In the genomic region with DNA sequence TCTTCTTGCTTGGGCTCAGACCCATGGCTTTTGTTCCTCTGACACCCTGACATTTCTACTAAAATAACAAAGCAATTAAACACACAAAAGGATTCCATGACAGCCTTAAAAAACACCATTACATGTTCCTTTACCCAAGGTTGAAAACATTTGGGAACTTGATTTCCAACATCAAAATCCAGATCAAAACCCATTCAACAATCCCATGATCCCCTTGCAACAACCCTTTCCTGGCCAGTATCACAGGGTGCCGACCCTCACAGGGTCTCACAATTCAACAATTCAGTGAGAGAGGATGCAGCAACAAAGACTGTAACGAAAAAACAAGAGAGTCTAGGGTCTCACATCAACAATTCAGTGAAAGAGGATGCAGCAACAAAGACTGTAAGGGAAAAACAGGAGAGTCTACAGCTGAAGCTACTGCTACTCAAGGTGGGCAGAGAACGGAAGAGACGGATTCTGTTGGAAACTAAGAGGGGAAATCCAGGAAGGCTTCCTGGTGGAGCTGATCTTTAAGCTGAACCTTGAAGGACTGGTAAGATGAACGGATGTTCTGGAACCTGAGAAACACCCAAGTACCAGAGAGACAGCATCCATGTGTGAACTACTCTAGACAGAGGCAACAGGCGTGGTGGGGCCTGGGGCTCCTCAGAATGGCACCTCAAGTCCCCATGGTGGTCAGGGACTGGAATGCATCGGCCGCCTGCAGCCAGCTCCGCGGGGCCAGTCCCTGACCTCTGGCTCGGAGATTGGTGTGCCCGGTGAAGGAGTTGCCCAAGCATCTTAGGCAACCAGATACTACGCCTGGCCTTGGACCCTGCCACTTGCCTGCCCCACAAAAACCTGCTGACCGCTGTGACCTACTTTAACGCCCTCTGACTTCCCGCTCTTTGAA, we compare ENCODE assay signal across 8 cellular contexts. TPM values are rescaled to one million over a fixed set of nuclear protein-coding genes. Genes with fewer than 3 reads are reported as not detected.
DNase-seq lines count a peak whose midpoint lies in the region; ATAC-seq, FAIRE-seq and TF ChIP-seq lines count a peak whose summit lies in the region.

No MANE protein-coding gene starts in this region.

- H2AK5ac ChIP-seq in H1 (ENCODE audit: low read depth, low read length): 0 out of 2 replicates have a peak overlapping the region, but pooled peaks have one; percentile 1

- H3K9me3 Mint-ChIP-seq in neural progenitor cell: no peaks in the 10 kb centered on the region

- H2AFZ ChIP-seq in H1 (ENCODE audit: low read length) (no peak overlapping the region), neural progenitor cell (replicated peaks) (no peak overlapping the region)

- H2BK15ac ChIP-seq in H1 (ENCODE audit: low read length): peak overlapping the region; percentile 25; the same call in 1 of the 2 replicates

- H3K27me3 Mint-ChIP-seq in neural progenitor cell (ENCODE audit: insufficient read depth, low read depth): peaks cover 9% of the 10 kb centered on the region

- peak overlapping the region; percentile 95 for H2BK12ac ChIP-seq in H1 (ENCODE audit: low read depth, low read length)

- H3K36me3 Mint-ChIP-seq in neural progenitor cell: no peaks in the 10 kb centered on the region

- ATAC-seq in GM19324 (IDR thresholded peaks at IDR 0.05; ENCODE audit: low FRiP score, unreplicated experiment) (peak; percentile 4), GM21717 (IDR thresholded peaks at IDR 0.05; ENCODE audit: unreplicated experiment) (no peak), HG03432 (IDR thresholded peaks at IDR 0.05; ENCODE audit: unreplicated experiment) (no peak)

- CTCF ChIA-PET in H1 (lab: Charles Lee; ENCODE audit: partially characterized antibody): interaction anchor here (0.9 to 7.2 kb wide), 25 partner anchors 8 to 883 kb away, joined by 3 to 76 read pairs (median 4); no protein-coding TSS in a partner anchor

- TF ChIP-seq CTCF in H1 (IDR thresholded peaks at IDR 0.05; ENCODE audit: control extremely low read depth in 1 of 3, insufficient read depth in 1 of 3, low read depth in 1 of 3, low read length in 3 of 3): no peak
- TF ChIP-seq CTCF in neural progenitor cell (IDR thresholded peaks at IDR 0.05): no peak

- H3K23ac ChIP-seq in H1 (ENCODE audit: insufficient read length): no peak overlapping the region

- H3K4me1 ChIP-seq in H1 (replicated peaks in 1 of 4; ENCODE audit: control insufficient read depth in 3 of 4, insufficient read depth in 4 of 4, low read length in 3 of 4) (peaks cover 6 to 37% (median 28%) of the 10 kb centered on the region in 4 experiments), neural progenitor cell (peaks cover 39% of the 10 kb centered on the region)

- no peak for TF ChIP-seq RAD21 in H1 (IDR thresholded peaks at IDR 0.05 in 1 of 2, conservative IDR thresholded peaks at IDR 0.05 in 1 of 2; ENCODE audit: low read depth in 2 of 2, low read length in 2 of 2)

- H3K27me3 ChIP-seq in H1 (replicated peaks in 1 of 4; ENCODE audit: control insufficient read depth in 3 of 4, extremely low read depth in 1 of 4, insufficient read depth in 3 of 4, low read length in 3 of 4) (peaks cover 0 to 3% (median 2%) of the 10 kb centered on the region in 4 experiments; a peak in 2 of 7 replicates), neural progenitor cell (no peaks in the 10 kb centered on the region)

- peak overlapping the region; percentile 97 for H4K8ac ChIP-seq in H1 (ENCODE audit: extremely low read depth, insufficient read depth, low read length)

- TF ChIP-seq EP300 in H1 (IDR thresholded peaks at IDR 0.05; ENCODE audit: borderline replicate concordance in 1 of 2, low read depth in 2 of 2, low read length in 2 of 2): no peak

- H3K4me3 Mint-ChIP-seq in neural progenitor cell: peak overlapping the region; percentile 64

- no peaks in the 10 kb centered on the region for H4K20me1 ChIP-seq in H1 (replicated peaks in 1 of 2; ENCODE audit: control insufficient read depth in 1 of 2, insufficient read depth in 2 of 2, low read length in 2 of 2)
- no peaks in the 10 kb centered on the region for H4K20me1 ChIP-seq in neural progenitor cell (ENCODE audit: low read depth)

- H3K4me3 ChIP-seq in H1 (ENCODE audit: extremely low read depth in 1 of 4, insufficient read depth in 2 of 4, low read depth in 3 of 4, low read length in 4 of 4) (peak overlapping the region in 2 of 4 experiments; percentile 47 to 59; a peak in 4 of 8 replicates), neural progenitor cell (no peak overlapping the region)

- peak overlapping the region in 2 of 4 experiments; percentile 66 to 75; a peak in 3 of 7 replicates for H3K9ac ChIP-seq in H1 (replicated peaks in 1 of 4; ENCODE audit: extremely low read depth in 1 of 4, low read depth in 3 of 4, low read length in 3 of 4)
- no peak overlapping the region for H3K9ac ChIP-seq in neural progenitor cell

- TF ChIP-seq POLR2A in H1 (IDR thresholded peaks at IDR 0.05; ENCODE audit: control extremely low read depth in 1 of 2, low read depth in 2 of 2, low read length in 2 of 2): no peak; a peak in 1 of 3 replicates

- H3K4me2 ChIP-seq in H1 (ENCODE audit: insufficient read depth in 1 of 2, low read depth in 2 of 2, low read length in 2 of 2): peak overlapping the region; percentile 0 to 72; a peak in 3 of 4 replicates
- peak overlapping the region; percentile 76 for H3K4me2 ChIP-seq in neural progenitor cell

- peak overlapping the region; percentile 90 for H3K18ac ChIP-seq in H1 (ENCODE audit: extremely low read depth, low read length)

- H3K79me1 ChIP-seq in H1 (ENCODE audit: low read depth, low read length): no peaks in the 10 kb centered on the region

- peaks cover 0 to 7% of the 10 kb centered on the region in 2 experiments; a peak in 1 of 4 replicates for H3K79me2 ChIP-seq in H1 (ENCODE audit: control insufficient read depth in 1 of 2, insufficient read depth in 2 of 2, low read length in 2 of 2)
- no peaks in the 10 kb centered on the region for H3K79me2 ChIP-seq in neural progenitor cell (ENCODE audit: low read depth)

- H4K91ac ChIP-seq in H1 (replicated peaks; ENCODE audit: insufficient read length, low read length): peak overlapping the region; percentile 96

- H3K4ac ChIP-seq in H1 (replicated peaks; ENCODE audit: insufficient read length, low read depth, low read length): peak overlapping the region; percentile 48

- H3K56ac ChIP-seq in H1 (replicated peaks; ENCODE audit: insufficient read length, low read depth, low read length): no peak overlapping the region

- H3K27ac ChIP-seq in H1 (ENCODE audit: low read depth, low read length): no peak overlapping the region
- H3K27ac ChIP-seq in neural progenitor cell: peak overlapping the region; percentile 65

- no peaks in the 10 kb centered on the region for H3K9me3 ChIP-seq in H1 (ENCODE audit: insufficient read depth in 2 of 2, low read depth in 1 of 2, low read length in 1 of 2)
- no peaks in the 10 kb centered on the region for H3K9me3 ChIP-seq in neural progenitor cell (ENCODE audit: low read depth)

- H2BK5ac ChIP-seq in H1 (ENCODE audit: low read depth, low read length): peak overlapping the region; percentile 90

- H2BK120ac ChIP-seq in H1 (replicated peaks; ENCODE audit: low read depth, low read length): peak overlapping the region; percentile 66

- peak; percentile 39 for DNase-seq in OCI-M1 (lab: John Stamatoyannopoulos, UW)
- DNase-seq in H1 (ENCODE audit: low read depth in 1 of 2, low spot score in 2 of 2): no peak
- DNase-seq in neural progenitor cell (ENCODE audit: low spot score): no peak
- no peak for DNase-seq in DMS 273 treated with DMSO at 0.1 percent for 48 hours (lab: John Stamatoyannopoulos, UW)
- no peak for DNase-seq in hepatic stellate cell (ENCODE audit: low spot score)

- no peak overlapping the region for H3K14ac ChIP-seq in H1 (ENCODE audit: insufficient read length)

- H3K23me2 ChIP-seq in H1 (ENCODE audit: low read depth, low read length): no peaks in the 10 kb centered on the region; the same call in 1 of the 2 replicates

- no peak for FAIRE-seq in H1 (lab: Jason Lieb, UNC)

- 90% methylated on average over 13 of the region's 16 CpGs; no CpG with 5 or more reads in 1 of the 2 experiments for WGBS in H1 (ENCODE audit: extremely low coverage in 1 of 2, insufficient coverage in 1 of 2, insufficient read length in 1 of 2, insufficient replicate concordance in 2 of 2, low coverage in 1 of 2, low lambda C conversion rate in 2 of 2, missing lambda C conversion rate in 1 of 2), 2 experiments

- peak overlapping the region; percentile 31 for H4K5ac ChIP-seq in H1 (ENCODE audit: insufficient read length, low read depth, low read length)

- H3K27ac Mint-ChIP-seq in neural progenitor cell: peak overlapping the region; percentile 94

- H3F3A ChIP-seq in neural progenitor cell (ENCODE audit: low read depth): peaks cover 43% of the 10 kb centered on the region

- H3K4me1 Mint-ChIP-seq in neural progenitor cell: peaks cover 58% of the 10 kb centered on the region

- peak overlapping the region; percentile 28 for H2BK20ac ChIP-seq in H1 (ENCODE audit: low read length)

- POLR2A ChIA-PET in H1 (lab: Charles Lee; ENCODE audit: partially characterized antibody): interaction anchor here (0.6 to 9.9 kb wide), 14 partner anchors 9 to 727 kb away, joined by 3 to 222 read pairs (median 4); a partner anchor contains a TSS

- no peaks in the 10 kb centered on the region for H3K36me3 ChIP-seq in H1 (ENCODE audit: control insufficient read depth in 2 of 4, insufficient read depth in 4 of 4, low read length in 3 of 4)
- H3K36me3 ChIP-seq in neural progenitor cell: no peaks in the 10 kb centered on the region

TF ChIP-seq in H1, 55 proteins besides CTCF, POLR2A, EP300 and RAD21:
- TF ChIP-seq SP2 (IDR thresholded peaks at IDR 0.05; ENCODE audit: low read length) (no peak), TAF1 (IDR thresholded peaks at IDR 0.05; ENCODE audit: low read depth, low read length) (no peak), CBX5 (IDR thresholded peaks at IDR 0.05; ENCODE audit: low read depth, low read length) (no peak), HDAC2 (IDR thresholded peaks at IDR 0.05; ENCODE audit: borderline replicate concordance in 1 of 2, low read depth in 2 of 2, low read length in 2 of 2) (no peak)
- TF ChIP-seq, protein P1, sequence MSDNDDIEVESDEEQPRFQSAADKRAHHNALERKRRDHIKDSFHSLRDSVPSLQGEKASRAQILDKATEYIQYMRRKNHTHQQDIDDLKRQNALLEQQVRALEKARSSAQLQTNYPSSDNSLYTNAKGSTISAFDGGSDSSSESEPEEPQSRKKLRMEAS (IDR thresholded peaks at IDR 0.05): 0 out of 2 replicates have a peak, but pooled peaks have one; percentile 5

RNA-seq across cellular contexts. Expression of a gene that starts 22.7 kb away (rescaled TPM):
- 132 TPM in 2 replicates for total RNA-seq in H1 (2021; fragmentation: NEBNext Ultra II Directional; extraction: Animal tissue kit (Norgen Biotek cat#: 25700))
- polyA plus RNA-seq in H1 (2011; rRNA removed): 80.4 and 136 TPM in 2 replicates
- 61.9 TPM for polyA plus RNA-seq in H1 (2011; cell fraction: cytosol; rRNA removed)
- polyA plus RNA-seq in H1 (2011; cell fraction: nucleus; rRNA removed): 90.3 TPM
- polyA plus RNA-seq in H1 (2012, experiment 1 of 2): 89.6 to 126 TPM (median 117 TPM) in 4 replicates
- polyA plus RNA-seq in H1 (2012, experiment 2 of 2): 56.1 TPM
- polyA plus RNA-seq in H1 (2013, experiment 1 of 2): 127 TPM
- polyA plus RNA-seq in H1 (2013, experiment 2 of 2): 135 TPM
- 19.5 and 20.6 TPM in 2 replicates for polyA minus RNA-seq in H1 (2011; rRNA and poly(A)+ RNA removed)
- polyA minus RNA-seq in H1 (2011; cell fraction: cytosol; rRNA and poly(A)+ RNA removed): 132 TPM
- 67.3 TPM for polyA minus RNA-seq in H1 (2011; cell fraction: nucleus; rRNA and poly(A)+ RNA removed)
- total RNA-seq in neural progenitor cell (ENCODE audit: low replicate concordance): 42.9 and 95.5 TPM in 2 replicates
